Comparison of ENCODE assay signal across 13 cellular contexts in genomic region chr2:224545884-224546644, GRCh38. TPM values are rescaled to one million over a fixed set of nuclear protein-coding genes. Genes with fewer than 3 reads are reported as not detected.
A peak's percentile ranks its signal among the peaks of the same experiment; 100 is the strongest.
DNase-seq lines count a peak whose midpoint lies in the region; ATAC-seq, FAIRE-seq and TF ChIP-seq lines count a peak whose summit lies in the region.
"Had no signal": no experiment of that assay in that cellular context is flagged by ENCODE, and none has a peak within 500 bp of the region (broad histone marks: within the 10 kb centered on the region; RNA-seq: fewer than 3 reads in every experiment).

No MANE protein-coding gene starts in this region.

- TF ChIP-seq CTCF in chondrocyte (IDR thresholded peaks at IDR 0.05) (no peak), smooth muscle cell (IDR thresholded peaks at IDR 0.05; ENCODE audit: borderline replicate concordance, insufficient read depth, poor library complexity, severe bottlenecking) (no peak)

- H3K27me3 Mint-ChIP-seq in chondrocyte (ENCODE audit: low read depth): no peaks in the 10 kb centered on the region
- H3K27me3 Mint-ChIP-seq: activated naive CD8-positive, alpha-beta T cell had no signal

- WGBS in smooth muscle cell (ENCODE audit: low lambda C conversion rate): 80% methylated on average over 6 of the region's 6 CpGs

- H3F3A ChIP-seq in smooth muscle cell (ENCODE audit: low read depth): no peaks in the 10 kb centered on the region

- peak overlapping the region; percentile 88 for H3K27ac Mint-ChIP-seq in chondrocyte (ENCODE audit: unreplicated experiment)

- peaks cover 9% of the 10 kb centered on the region for H3K36me3 ChIP-seq in smooth muscle cell (ENCODE audit: low read depth)

- peaks cover 6% of the 10 kb centered on the region for H3K36me3 Mint-ChIP-seq in chondrocyte (ENCODE audit: low read depth)

- no peaks in the 10 kb centered on the region for H3K27me3 ChIP-seq in smooth muscle cell (ENCODE audit: low read depth)
- H3K27me3 ChIP-seq: esophagus muscularis mucosa had no signal

- DNase-seq in chondrocyte (ENCODE audit: low spot score) (no peak), smooth muscle cell (lab: John Stamatoyannopoulos, UW; ENCODE audit: unreplicated experiment) (no peak), HTR-8/SVneo (ENCODE audit: insufficient read length, low spot score) (no peak), kidney glomerular epithelial cell (lab: John Stamatoyannopoulos, UW) (no peak)
- DNase-seq in activated CD8-positive, alpha-beta memory T cell treated with anti-CD3 and anti-CD28 coated beads, Interleukin-2, amount 50 U/mL, for 48 hours: no peak
- DNase-seq: KG1, NCI-H510A had no signal

- peak overlapping the region; percentile 20 for H3K27ac ChIP-seq in smooth muscle cell (ENCODE audit: low read depth)
- H3K27ac ChIP-seq: esophagus muscularis mucosa had no signal

- H3K9ac ChIP-seq in smooth muscle cell (ENCODE audit: low read depth): no peak overlapping the region

- ATAC-seq in GM18873 (IDR thresholded peaks at IDR 0.05; ENCODE audit: low FRiP score, unreplicated experiment) (peak; percentile 60), HG03439 (IDR thresholded peaks at IDR 0.05; ENCODE audit: unreplicated experiment) (peak; percentile 47)
- ATAC-seq: HCT116 had no signal

- H2AFZ ChIP-seq in smooth muscle cell (ENCODE audit: low read depth): no peak overlapping the region

- H3K4me3 ChIP-seq in smooth muscle cell: no peak overlapping the region
- H3K4me3 ChIP-seq: esophagus muscularis mucosa, lung had no signal

- H3K79me2 ChIP-seq in smooth muscle cell (ENCODE audit: low read depth): peaks cover 100% of the 10 kb centered on the region

- H3K9me3 Mint-ChIP-seq in chondrocyte (ENCODE audit: low read depth): no peaks in the 10 kb centered on the region

- peaks cover 37% of the 10 kb centered on the region for H3K4me1 Mint-ChIP-seq in chondrocyte (ENCODE audit: low read depth)

- H3K4me3 Mint-ChIP-seq in chondrocyte (ENCODE audit: unreplicated experiment): peak overlapping the region; percentile 7
- H3K4me3 Mint-ChIP-seq: activated naive CD8-positive, alpha-beta T cell had no signal

- no peak for FAIRE-seq in HTR-8/SVneo (lab: Jason Lieb, UNC)

- H4K20me1 ChIP-seq in smooth muscle cell (ENCODE audit: low read depth): peaks cover 97% of the 10 kb centered on the region

- peaks cover 12% of the 10 kb centered on the region for H3K4me1 ChIP-seq in smooth muscle cell (ENCODE audit: low read depth)

- no peak overlapping the region for H3K4me2 ChIP-seq in smooth muscle cell

- no peaks in the 10 kb centered on the region for H3K9me3 ChIP-seq in smooth muscle cell (replicated peaks; ENCODE audit: low read depth)
- H3K9me3 ChIP-seq: esophagus muscularis mucosa had no signal

RNA-seq across cellular contexts. Expression of gene CUL3, which starts 39.1 kb away (rescaled TPM):
- total RNA-seq in chondrocyte (65.6 to 75.1 TPM (median 70.6 TPM) in 3 replicates), smooth muscle cell (95.0 and 109 TPM in 2 replicates)
- 63.4 and 65.8 TPM in 2 replicates for polyA plus RNA-seq in smooth muscle cell
